ENCODE assay signal across 1 cellular context in the genomic region with DNA sequence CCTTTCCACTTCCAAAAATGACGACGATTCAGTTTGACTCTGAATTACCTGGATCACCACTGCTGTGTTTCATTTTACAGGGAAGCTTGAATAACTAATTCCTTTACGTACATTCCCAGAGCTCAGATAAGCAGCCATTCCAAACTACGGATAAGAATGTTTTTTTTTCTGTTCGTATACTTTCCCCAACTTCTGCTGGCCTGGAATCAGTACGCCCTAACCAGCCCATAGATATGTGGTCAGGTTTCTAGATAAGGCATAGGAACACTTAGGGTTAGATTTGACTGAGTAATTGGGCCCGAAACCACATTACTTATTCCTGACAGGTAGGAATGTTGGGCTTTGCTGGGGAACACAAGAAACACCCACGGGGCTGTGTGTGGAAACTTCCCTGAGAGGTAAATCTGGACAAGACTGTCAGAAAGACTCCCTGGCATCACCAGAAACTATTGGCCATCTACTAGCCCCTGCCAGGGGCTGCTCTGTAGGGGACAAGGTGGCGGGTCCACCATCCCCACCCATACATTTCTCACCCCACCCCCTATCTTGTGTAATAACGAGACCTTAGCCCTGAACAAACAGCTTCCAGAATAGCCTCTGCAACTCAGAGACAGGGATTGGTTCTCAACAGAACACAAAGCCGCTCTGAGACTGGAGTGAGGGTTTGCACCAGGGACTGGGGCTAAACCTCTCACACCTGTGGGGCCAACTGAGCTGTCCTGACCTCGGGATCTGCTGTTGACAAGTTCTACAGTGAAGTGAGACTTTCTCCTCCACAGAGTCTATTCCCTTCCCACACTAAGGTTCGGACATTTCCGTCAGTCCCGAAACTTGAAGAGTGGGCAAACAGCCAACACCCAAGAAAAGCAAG.
TF ChIP-seq lines count a peak whose summit lies in the region.

No MANE protein-coding gene starts in this region.

TF ChIP-seq in GM23338, 12 proteins besides CTCF, POLR2A, EP300 and RAD21 (continued from another document):
- TF ChIP-seq CREB1 (CRISPR knock-in tag; IDR thresholded peaks at IDR 0.05; ENCODE audit: low read depth) (no peak), EZH2phosphoT487 (IDR thresholded peaks at IDR 0.05; ENCODE audit: unreplicated experiment) (no peak)
- TF ChIP-seq, protein P1, sequence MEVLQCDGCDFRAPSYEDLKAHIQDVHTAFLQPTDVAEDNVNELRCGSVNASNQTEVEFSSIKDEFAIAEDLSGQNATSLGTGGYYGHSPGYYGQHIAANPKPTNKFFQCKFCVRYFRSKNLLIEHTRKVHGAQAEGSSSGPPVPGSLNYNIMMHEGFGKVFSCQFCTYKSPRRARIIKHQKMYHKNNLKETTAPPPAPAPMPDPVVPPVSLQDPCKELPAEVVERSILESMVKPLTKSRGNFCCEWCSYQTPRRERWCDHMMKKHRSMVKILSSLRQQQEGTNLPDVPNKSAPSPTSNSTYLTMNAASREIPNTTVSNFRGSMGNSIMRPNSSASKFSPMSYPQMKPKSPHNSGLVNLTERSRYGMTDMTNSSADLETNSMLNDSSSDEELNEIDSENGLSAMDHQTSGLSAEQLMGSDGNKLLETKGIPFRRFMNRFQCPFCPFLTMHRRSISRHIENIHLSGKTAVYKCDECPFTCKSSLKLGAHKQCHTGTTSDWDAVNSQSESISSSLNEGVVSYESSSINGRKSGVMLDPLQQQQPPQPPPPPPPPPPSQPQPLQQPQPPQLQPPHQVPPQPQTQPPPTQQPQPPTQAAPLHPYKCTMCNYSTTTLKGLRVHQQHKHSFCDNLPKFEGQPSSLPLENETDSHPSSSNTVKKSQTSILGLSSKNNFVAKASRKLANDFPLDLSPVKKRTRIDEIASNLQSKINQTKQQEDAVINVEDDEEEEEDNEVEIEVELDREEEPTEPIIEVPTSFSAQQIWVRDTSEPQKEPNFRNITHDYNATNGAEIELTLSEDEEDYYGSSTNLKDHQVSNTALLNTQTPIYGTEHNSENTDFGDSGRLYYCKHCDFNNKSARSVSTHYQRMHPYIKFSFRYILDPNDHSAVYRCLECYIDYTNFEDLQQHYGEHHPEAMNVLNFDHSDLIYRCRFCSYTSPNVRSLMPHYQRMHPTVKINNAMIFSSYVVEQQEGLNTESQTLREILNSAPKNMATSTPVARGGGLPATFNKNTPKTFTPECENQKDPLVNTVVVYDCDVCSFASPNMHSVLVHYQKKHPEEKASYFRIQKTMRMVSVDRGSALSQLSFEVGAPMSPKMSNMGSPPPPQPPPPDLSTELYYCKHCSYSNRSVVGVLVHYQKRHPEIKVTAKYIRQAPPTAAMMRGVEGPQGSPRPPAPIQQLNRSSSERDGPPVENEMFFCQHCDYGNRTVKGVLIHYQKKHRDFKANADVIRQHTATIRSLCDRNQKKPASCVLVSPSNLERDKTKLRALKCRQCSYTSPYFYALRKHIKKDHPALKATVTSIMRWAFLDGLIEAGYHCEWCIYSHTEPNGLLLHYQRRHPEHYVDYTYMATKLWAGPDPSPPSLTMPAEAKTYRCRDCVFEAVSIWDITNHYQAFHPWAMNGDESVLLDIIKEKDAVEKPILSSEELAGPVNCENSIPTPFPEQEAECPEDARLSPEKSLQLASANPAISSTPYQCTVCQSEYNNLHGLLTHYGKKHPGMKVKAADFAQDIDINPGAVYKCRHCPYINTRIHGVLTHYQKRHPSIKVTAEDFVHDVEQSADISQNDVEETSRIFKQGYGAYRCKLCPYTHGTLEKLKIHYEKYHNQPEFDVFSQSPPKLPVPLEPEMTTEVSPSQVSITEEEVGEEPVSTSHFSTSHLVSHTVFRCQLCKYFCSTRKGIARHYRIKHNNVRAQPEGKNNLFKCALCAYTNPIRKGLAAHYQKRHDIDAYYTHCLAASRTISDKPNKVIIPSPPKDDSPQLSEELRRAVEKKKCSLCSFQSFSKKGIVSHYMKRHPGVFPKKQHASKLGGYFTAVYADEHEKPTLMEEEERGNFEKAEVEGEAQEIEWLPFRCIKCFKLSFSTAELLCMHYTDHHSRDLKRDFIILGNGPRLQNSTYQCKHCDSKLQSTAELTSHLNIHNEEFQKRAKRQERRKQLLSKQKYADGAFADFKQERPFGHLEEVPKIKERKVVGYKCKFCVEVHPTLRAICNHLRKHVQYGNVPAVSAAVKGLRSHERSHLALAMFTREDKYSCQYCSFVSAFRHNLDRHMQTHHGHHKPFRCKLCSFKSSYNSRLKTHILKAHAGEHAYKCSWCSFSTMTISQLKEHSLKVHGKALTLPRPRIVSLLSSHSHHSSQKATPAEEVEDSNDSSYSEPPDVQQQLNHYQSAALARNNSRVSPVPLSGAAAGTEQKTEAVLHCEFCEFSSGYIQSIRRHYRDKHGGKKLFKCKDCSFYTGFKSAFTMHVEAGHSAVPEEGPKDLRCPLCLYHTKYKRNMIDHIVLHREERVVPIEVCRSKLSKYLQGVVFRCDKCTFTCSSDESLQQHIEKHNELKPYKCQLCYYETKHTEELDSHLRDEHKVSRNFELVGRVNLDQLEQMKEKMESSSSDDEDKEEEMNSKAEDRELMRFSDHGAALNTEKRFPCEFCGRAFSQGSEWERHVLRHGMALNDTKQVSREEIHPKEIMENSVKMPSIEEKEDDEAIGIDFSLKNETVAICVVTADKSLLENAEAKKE (CRISPR knock-in tag; IDR thresholded peaks at IDR 0.05), result no peak
